26 cellular contexts compared by ENCODE assay signal in the genomic region with DNA sequence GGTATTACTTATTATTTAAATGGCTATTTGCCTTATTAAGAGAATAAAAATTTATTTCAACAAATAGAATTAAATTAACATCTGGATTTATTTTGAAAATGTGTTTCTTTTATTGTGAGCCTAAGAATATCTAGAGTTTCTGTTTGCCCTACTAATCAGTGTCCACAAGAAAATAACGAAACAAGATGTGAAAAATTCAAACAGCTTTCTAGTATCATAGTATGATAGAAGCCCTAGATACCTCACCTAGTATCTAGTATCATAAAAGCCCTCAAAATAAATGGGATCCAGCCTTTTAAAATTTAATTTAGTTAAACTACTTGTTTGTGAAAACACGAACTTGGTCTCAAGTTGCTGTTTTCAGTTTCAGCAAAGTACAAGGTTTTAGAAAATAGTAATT.
"Had no signal": no experiment of that assay in that cellular context is flagged by ENCODE, and none has a peak within 500 bp of the region (broad histone marks: within the 10 kb centered on the region; RNA-seq: fewer than 3 reads in every experiment).

No MANE protein-coding gene starts in this region.

- H3K4me3 ChIP-seq: colonic mucosa, esophagus squamous epithelium, gastrocnemius medialis, heart right ventricle, left lung, lower lobe of right lung, mucosa of descending colon had no signal

- H3K27ac ChIP-seq: colonic mucosa, epithelial cell of prostate, esophagus squamous epithelium, gastrocnemius medialis, heart right ventricle, left lung, lower lobe of right lung had no signal

- H3K36me3 ChIP-seq: colonic mucosa, esophagus squamous epithelium, gastrocnemius medialis, heart right ventricle, left lung, lower lobe of right lung had no signal

- DNase-seq: colonic mucosa; cortex of kidney; effector CD8-positive, alpha-beta T cell; effector memory CD8-positive, alpha-beta T cell; endodermal cell; erythroblast; esophagus squamous epithelium; foreskin fibroblast; foreskin melanocyte; gastrocnemius medialis; glutamatergic neuron; head of caudate nucleus; heart right ventricle; hippocampal formation; left cardiac atrium; left lung; left ventricle myocardium superior; lower lobe of right lung; mesenchymal stem cell; mucosa of descending colon; naive B cell had no signal

- H3K4me1 ChIP-seq: colonic mucosa, esophagus squamous epithelium, gastrocnemius medialis, heart right ventricle, left lung, lower lobe of right lung had no signal

- H3K27me3 ChIP-seq: colonic mucosa, esophagus squamous epithelium, gastrocnemius medialis, heart right ventricle, left lung had no signal

- FAIRE-seq: endometrium, islet of Langerhans, keratinocyte had no signal

- ATAC-seq: effector memory CD8-positive, alpha-beta T cell; esophagus mucosa; gastrocnemius medialis; heart right ventricle; left cardiac atrium; left lung; left ventricle myocardium superior; lower lobe of right lung; mucosa of descending colon had no signal

- H3K9me3 ChIP-seq: colonic mucosa, esophagus squamous epithelium, gastrocnemius medialis, heart right ventricle, left lung, lower lobe of right lung, mucosa of descending colon had no signal
